6 cellular contexts compared by ENCODE assay signal in genomic region chr1:42815938-42816599, GRCh38.
A peak's percentile ranks its signal among the peaks of the same experiment; 100 is the strongest.
DNase-seq lines count a peak whose midpoint lies in the region; ATAC-seq and TF ChIP-seq lines count a peak whose summit lies in the region.

No MANE protein-coding gene starts in this region.

- H3K4me1 ChIP-seq in DOHH2 (ENCODE audit: control insufficient read depth, low read length) (peaks cover 17% of the 10 kb centered on the region), rectal smooth muscle tissue (ENCODE audit: control insufficient read depth, insufficient read depth, low read length) (peaks cover 5% of the 10 kb centered on the region)

- DNase-seq in NCI-H1105 (lab: John Stamatoyannopoulos, UW) (peak; percentile 38), GOT3 (lab: John Stamatoyannopoulos, UW) (no peak)

- TF ChIP-seq CTCF in DOHH2 (IDR thresholded peaks at IDR 0.05; ENCODE audit: low read depth, low read length, poor library complexity, severe bottlenecking): no peak

- H3K27ac Mint-ChIP-seq in dendritic cell treated with granulocyte-macrophage colony-stimulating factor and Interleukin-4, amounts not matched to agents 40 ng/mL and 50 ng/mL, for 4 days: peak overlapping the region; percentile 90

- H3K9ac ChIP-seq in rectal smooth muscle tissue (ENCODE audit: low read length): peak overlapping the region; percentile 52

- peaks cover 23% of the 10 kb centered on the region for H3K36me3 Mint-ChIP-seq in dendritic cell treated with granulocyte-macrophage colony-stimulating factor and Interleukin-4, amounts not matched to agents 40 ng/mL and 50 ng/mL, for 4 days (ENCODE audit: low read depth)

- H3K36me3 ChIP-seq in DOHH2 (ENCODE audit: control insufficient read depth, low read length) (no peaks in the 10 kb centered on the region), rectal smooth muscle tissue (ENCODE audit: control insufficient read depth, insufficient read depth, low read length) (peaks cover 2% of the 10 kb centered on the region)

- H3K9me2 ChIP-seq in DOHH2 (replicated peaks; ENCODE audit: control insufficient read depth, low read length): no peaks in the 10 kb centered on the region

- H3K9me3 ChIP-seq in DOHH2 (ENCODE audit: control insufficient read depth, insufficient read depth, low read length): no peaks in the 10 kb centered on the region

- peak overlapping the region; percentile 85 for H3K4me3 Mint-ChIP-seq in dendritic cell treated with granulocyte-macrophage colony-stimulating factor and Interleukin-4, amounts not matched to agents 40 ng/mL and 50 ng/mL, for 4 days

- no peaks in the 10 kb centered on the region for H3K9me3 Mint-ChIP-seq in dendritic cell treated with granulocyte-macrophage colony-stimulating factor and Interleukin-4, amounts not matched to agents 40 ng/mL and 50 ng/mL, for 4 days

- H3K4me1 Mint-ChIP-seq in dendritic cell treated with granulocyte-macrophage colony-stimulating factor and Interleukin-4, amounts not matched to agents 40 ng/mL and 50 ng/mL, for 4 days (ENCODE audit: low read depth): peaks cover 38% of the 10 kb centered on the region

- H3K27ac ChIP-seq in DOHH2 (ENCODE audit: low read depth, low read length): no peak overlapping the region
- peak overlapping the region; percentile 95 for H3K27ac ChIP-seq in rectal smooth muscle tissue (ENCODE audit: low read depth, low read length)

- H3K27me3 ChIP-seq in DOHH2 (ENCODE audit: control insufficient read depth, low read length) (no peaks in the 10 kb centered on the region), rectal smooth muscle tissue (ENCODE audit: control insufficient read depth, insufficient read depth, low read length) (no peaks in the 10 kb centered on the region)

- no peak for ATAC-seq in GM18873 (IDR thresholded peaks at IDR 0.05; ENCODE audit: low FRiP score, unreplicated experiment)

- H3K27me3 Mint-ChIP-seq in dendritic cell treated with granulocyte-macrophage colony-stimulating factor and Interleukin-4, amounts not matched to agents 40 ng/mL and 50 ng/mL, for 4 days: no peaks in the 10 kb centered on the region

- no peaks in the 10 kb centered on the region for H4K20me1 ChIP-seq in DOHH2 (ENCODE audit: control insufficient read depth, insufficient read depth, low read depth, low read length)

- H3K4me3 ChIP-seq in DOHH2 (ENCODE audit: low read length) (peak overlapping the region; percentile 80), rectal smooth muscle tissue (ENCODE audit: low read length) (peak overlapping the region; percentile 85)

- no peaks in the 10 kb centered on the region for H3F3A ChIP-seq in DOHH2 (ENCODE audit: control insufficient read depth, insufficient read depth)

- peak overlapping the region; percentile 84 for H3K4me2 ChIP-seq in DOHH2 (ENCODE audit: low read length)

- no peaks in the 10 kb centered on the region; the same call in 1 of the 2 replicates for H3K79me2 ChIP-seq in DOHH2 (ENCODE audit: control insufficient read depth, low read length)

- intact Hi-C loops in dendritic cell treated with granulocyte-macrophage colony-stimulating factor and Interleukin-4, amounts not matched to agents 40 ng/mL and 50 ng/mL, for 4 days (cut with micrococcal nuclease): loop anchor here (1.0 to 2.0 kb wide), 2 partner anchors 30 to 49 kb away; partner anchors contain the start of genes C1orf50, P3H1 and ZNF691
